In the genomic region with DNA sequence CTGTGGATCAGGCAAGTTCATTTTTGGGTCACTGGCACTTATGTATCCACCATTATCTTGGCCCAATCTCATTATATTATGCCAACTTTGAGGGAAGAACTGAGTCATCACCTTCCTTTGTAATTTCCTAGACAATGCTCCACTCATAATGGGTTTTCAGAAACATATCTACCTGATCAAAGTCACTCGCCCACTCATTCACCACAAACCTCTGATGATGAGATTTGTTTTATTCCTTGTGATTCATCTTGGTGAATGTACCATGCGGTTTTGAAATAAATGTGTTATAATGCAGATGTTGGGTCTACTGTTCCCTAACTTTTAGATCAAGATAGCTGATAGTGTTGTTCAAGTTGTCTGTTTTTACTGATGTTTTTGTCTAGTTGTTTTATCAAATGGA, we compare ENCODE assay signal across 1 cellular context.
TF ChIP-seq lines count a peak whose summit lies in the region.

No MANE protein-coding gene starts in this region.

TF ChIP-seq in IMR-90, 13 proteins besides CTCF, POLR2A, EP300 and RAD21:
- TF ChIP-seq MXI1 (IDR thresholded peaks at IDR 0.05; ENCODE audit: borderline replicate concordance, low read depth, low read length) = no peak
- no peak for TF ChIP-seq RFX5 (IDR thresholded peaks at IDR 0.05; ENCODE audit: low read depth, low read length)
- no peak for TF ChIP-seq FOS (IDR thresholded peaks at IDR 0.05; ENCODE audit: low read depth, low read length)
- TF ChIP-seq BHLHE40 (IDR thresholded peaks at IDR 0.05; ENCODE audit: low read depth, low read length) = no peak
- TF ChIP-seq NFE2L2 (IDR thresholded peaks at IDR 0.05; ENCODE audit: low read depth, low read length) = no peak
- TF ChIP-seq SMC3 (IDR thresholded peaks at IDR 0.05; ENCODE audit: low read depth, low read length) = no peak
- TF ChIP-seq CHD1 (IDR thresholded peaks at IDR 0.05; ENCODE audit: low read depth, low read length) = no peak
- TF ChIP-seq CEBPB (IDR thresholded peaks at IDR 0.05; ENCODE audit: low read depth, low read length) = no peak
- TF ChIP-seq MAFK (IDR thresholded peaks at IDR 0.05; ENCODE audit: low read depth, low read length) = no peak
- TF ChIP-seq, protein P1, sequence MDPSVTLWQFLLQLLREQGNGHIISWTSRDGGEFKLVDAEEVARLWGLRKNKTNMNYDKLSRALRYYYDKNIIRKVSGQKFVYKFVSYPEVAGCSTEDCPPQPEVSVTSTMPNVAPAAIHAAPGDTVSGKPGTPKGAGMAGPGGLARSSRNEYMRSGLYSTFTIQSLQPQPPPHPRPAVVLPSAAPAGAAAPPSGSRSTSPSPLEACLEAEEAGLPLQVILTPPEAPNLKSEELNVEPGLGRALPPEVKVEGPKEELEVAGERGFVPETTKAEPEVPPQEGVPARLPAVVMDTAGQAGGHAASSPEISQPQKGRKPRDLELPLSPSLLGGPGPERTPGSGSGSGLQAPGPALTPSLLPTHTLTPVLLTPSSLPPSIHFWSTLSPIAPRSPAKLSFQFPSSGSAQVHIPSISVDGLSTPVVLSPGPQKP (IDR thresholded peaks at IDR 0.05; ENCODE audit: borderline replicate concordance, low read depth, low read length) = no peak
- no peak for TF ChIP-seq RCOR1 (IDR thresholded peaks at IDR 0.05; ENCODE audit: insufficient replicate concordance, low read length)
- TF ChIP-seq, protein P2, sequence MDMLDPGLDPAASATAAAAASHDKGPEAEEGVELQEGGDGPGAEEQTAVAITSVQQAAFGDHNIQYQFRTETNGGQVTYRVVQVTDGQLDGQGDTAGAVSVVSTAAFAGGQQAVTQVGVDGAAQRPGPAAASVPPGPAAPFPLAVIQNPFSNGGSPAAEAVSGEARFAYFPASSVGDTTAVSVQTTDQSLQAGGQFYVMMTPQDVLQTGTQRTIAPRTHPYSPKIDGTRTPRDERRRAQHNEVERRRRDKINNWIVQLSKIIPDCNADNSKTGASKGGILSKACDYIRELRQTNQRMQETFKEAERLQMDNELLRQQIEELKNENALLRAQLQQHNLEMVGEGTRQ (IDR thresholded peaks at IDR 0.05; ENCODE audit: low read depth, low read length) = no peak
- no peak for TF ChIP-seq MAZ (IDR thresholded peaks at IDR 0.05; ENCODE audit: borderline replicate concordance, low read depth, low read length)
